1 cellular context compared by ENCODE assay signal in genomic region chr1:42935313-42935624, GRCh38.
TF ChIP-seq lines count a peak whose summit lies in the region.

No MANE protein-coding gene starts in this region.

TF ChIP-seq in GM12878, 131 proteins besides CTCF, POLR2A, EP300 and RAD21 (continued from another document and continues in another):
- TF ChIP-seq IRF5 (IDR thresholded peaks at IDR 0.05; ENCODE audit: borderline replicate concordance) (no peak), SMARCA5 (IDR thresholded peaks at IDR 0.05) (no peak), IRF3 (IDR thresholded peaks at IDR 0.05) (no peak), GATAD2B (conservative IDR thresholded peaks at IDR 0.05; ENCODE audit: low read depth) (0 out of 2 replicates have a peak, but pooled peaks have one; percentile 66), HDGF (IDR thresholded peaks at IDR 0.05) (no peak), NR2C1 (IDR thresholded peaks at IDR 0.05) (no peak), ZNF24 (IDR thresholded peaks at IDR 0.05) (peak; percentile 46; the same call in 1 of the 2 replicates), PML (IDR thresholded peaks at IDR 0.05; ENCODE audit: low read length) (no peak), CBFB (IDR thresholded peaks at IDR 0.05; ENCODE audit: low read depth) (no peak), CHD4 (IDR thresholded peaks at IDR 0.05) (no peak), RFX5 (IDR thresholded peaks at IDR 0.05; ENCODE audit: low read depth, low read length) (no peak), BHLHE40 (IDR thresholded peaks at IDR 0.05; ENCODE audit: borderline replicate concordance in 1 of 2, low read depth in 2 of 2, low read length in 1 of 2) (peak; percentile 9 to 48; a peak in 2 of 4 replicates), ATF7 (IDR thresholded peaks at IDR 0.05; ENCODE audit: low read depth) (no peak), SRF (IDR thresholded peaks at IDR 0.05; ENCODE audit: low read depth in 2 of 2, low read length in 2 of 2) (no peak), CREB1 (IDR thresholded peaks at IDR 0.05; ENCODE audit: low read depth) (no peak), KAT2A (conservative IDR thresholded peaks at IDR 0.05; ENCODE audit: control insufficient read depth, low read depth, low read length) (no peak), NKRF (conservative IDR thresholded peaks at IDR 0.05) (no peak), RELA (IDR thresholded peaks at IDR 0.05; ENCODE audit: borderline replicate concordance, partially characterized antibody) (no peak), PRDM15 (CRISPR knock-in tag; IDR thresholded peaks at IDR 0.05) (no peak), ZZZ3 (IDR thresholded peaks at IDR 0.05; ENCODE audit: control insufficient read depth, insufficient read length, low read depth) (no peak), SIN3A (IDR thresholded peaks at IDR 0.05; ENCODE audit: low read depth, low read length) (no peak), ASH2L (IDR thresholded peaks at IDR 0.05; ENCODE audit: borderline replicate concordance, low read depth) (no peak), MYC (IDR thresholded peaks at IDR 0.05; ENCODE audit: insufficient read depth, insufficient read length, insufficient replicate concordance, low read length, severe bottlenecking) (no peak), SUZ12 (IDR thresholded peaks at IDR 0.05; ENCODE audit: unreplicated experiment) (no peak), ESRRA (IDR thresholded peaks at IDR 0.05; ENCODE audit: low read length) (no peak), CBX5 (IDR thresholded peaks at IDR 0.05; ENCODE audit: low read depth) (no peak), MEF2A (IDR thresholded peaks at IDR 0.05; ENCODE audit: insufficient read depth, low read depth, low read length) (no peak), RUNX3 (IDR thresholded peaks at IDR 0.05; ENCODE audit: low read length) (peak; percentile 43), ZNF274 (IDR thresholded peaks at IDR 0.05; ENCODE audit: insufficient read depth, insufficient read length) (no peak), SMC3 (IDR thresholded peaks at IDR 0.05; ENCODE audit: borderline replicate concordance, low read length) (no peak), SUPT20H (IDR thresholded peaks at IDR 0.05; ENCODE audit: borderline replicate concordance, control insufficient read depth, low read depth, low read length) (no peak), NBN (IDR thresholded peaks at IDR 0.05) (no peak), MEF2B (IDR thresholded peaks at IDR 0.05; ENCODE audit: partially characterized antibody, poor library complexity, severe bottlenecking) (peak; percentile 19), ATF2 (IDR thresholded peaks at IDR 0.05; ENCODE audit: low read length) (no peak), ZNF592 (IDR thresholded peaks at IDR 0.05) (peak; percentile 73; the same call in 1 of the 2 replicates), ZBED1 (IDR thresholded peaks at IDR 0.05; ENCODE audit: borderline replicate concordance) (no peak), ZNF622 (IDR thresholded peaks at IDR 0.05) (no peak)
- TF ChIP-seq, protein P1, sequence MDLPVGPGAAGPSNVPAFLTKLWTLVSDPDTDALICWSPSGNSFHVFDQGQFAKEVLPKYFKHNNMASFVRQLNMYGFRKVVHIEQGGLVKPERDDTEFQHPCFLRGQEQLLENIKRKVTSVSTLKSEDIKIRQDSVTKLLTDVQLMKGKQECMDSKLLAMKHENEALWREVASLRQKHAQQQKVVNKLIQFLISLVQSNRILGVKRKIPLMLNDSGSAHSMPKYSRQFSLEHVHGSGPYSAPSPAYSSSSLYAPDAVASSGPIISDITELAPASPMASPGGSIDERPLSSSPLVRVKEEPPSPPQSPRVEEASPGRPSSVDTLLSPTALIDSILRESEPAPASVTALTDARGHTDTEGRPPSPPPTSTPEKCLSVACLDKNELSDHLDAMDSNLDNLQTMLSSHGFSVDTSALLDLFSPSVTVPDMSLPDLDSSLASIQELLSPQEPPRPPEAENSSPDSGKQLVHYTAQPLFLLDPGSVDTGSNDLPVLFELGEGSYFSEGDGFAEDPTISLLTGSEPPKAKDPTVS (IDR thresholded peaks at IDR 0.05; ENCODE audit: low read depth, low read length): no peak
- TF ChIP-seq, protein P2, sequence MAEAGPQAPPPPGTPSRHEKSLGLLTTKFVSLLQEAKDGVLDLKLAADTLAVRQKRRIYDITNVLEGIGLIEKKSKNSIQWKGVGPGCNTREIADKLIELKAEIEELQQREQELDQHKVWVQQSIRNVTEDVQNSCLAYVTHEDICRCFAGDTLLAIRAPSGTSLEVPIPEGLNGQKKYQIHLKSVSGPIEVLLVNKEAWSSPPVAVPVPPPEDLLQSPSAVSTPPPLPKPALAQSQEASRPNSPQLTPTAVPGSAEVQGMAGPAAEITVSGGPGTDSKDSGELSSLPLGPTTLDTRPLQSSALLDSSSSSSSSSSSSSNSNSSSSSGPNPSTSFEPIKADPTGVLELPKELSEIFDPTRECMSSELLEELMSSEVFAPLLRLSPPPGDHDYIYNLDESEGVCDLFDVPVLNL (IDR thresholded peaks at IDR 0.05; ENCODE audit: low read depth, low read length): no peak
- TF ChIP-seq, protein P3, sequence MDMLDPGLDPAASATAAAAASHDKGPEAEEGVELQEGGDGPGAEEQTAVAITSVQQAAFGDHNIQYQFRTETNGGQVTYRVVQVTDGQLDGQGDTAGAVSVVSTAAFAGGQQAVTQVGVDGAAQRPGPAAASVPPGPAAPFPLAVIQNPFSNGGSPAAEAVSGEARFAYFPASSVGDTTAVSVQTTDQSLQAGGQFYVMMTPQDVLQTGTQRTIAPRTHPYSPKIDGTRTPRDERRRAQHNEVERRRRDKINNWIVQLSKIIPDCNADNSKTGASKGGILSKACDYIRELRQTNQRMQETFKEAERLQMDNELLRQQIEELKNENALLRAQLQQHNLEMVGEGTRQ (IDR thresholded peaks at IDR 0.05; ENCODE audit: borderline replicate concordance, low read depth, low read length): no peak
- TF ChIP-seq, protein P4, sequence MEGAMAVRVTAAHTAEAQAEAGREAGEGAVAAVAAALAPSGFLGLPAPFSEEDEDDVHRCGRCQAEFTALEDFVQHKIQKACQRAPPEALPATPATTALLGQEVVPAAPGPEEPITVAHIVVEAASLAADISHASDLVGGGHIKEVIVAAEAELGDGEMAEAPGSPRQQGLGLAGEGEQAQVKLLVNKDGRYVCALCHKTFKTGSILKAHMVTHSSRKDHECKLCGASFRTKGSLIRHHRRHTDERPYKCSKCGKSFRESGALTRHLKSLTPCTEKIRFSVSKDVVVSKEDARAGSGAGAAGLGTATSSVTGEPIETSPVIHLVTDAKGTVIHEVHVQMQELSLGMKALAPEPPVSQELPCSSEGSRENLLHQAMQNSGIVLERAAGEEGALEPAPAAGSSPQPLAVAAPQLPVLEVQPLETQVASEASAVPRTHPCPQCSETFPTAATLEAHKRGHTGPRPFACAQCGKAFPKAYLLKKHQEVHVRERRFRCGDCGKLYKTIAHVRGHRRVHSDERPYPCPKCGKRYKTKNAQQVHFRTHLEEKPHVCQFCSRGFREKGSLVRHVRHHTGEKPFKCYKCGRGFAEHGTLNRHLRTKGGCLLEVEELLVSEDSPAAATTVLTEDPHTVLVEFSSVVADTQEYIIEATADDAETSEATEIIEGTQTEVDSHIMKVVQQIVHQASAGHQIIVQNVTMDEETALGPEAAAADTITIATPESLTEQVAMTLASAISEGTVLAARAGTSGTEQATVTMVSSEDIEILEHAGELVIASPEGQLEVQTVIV (IDR thresholded peaks at IDR 0.05; ENCODE audit: borderline replicate concordance, partially characterized antibody): no peak
